ENCODE assay signal across 12 cellular contexts in genomic region chr13:97298816-97299215, GRCh38.
DNase-seq lines count a peak whose midpoint lies in the region; ATAC-seq, FAIRE-seq and TF ChIP-seq lines count a peak whose summit lies in the region.
"Had no signal": no experiment of that assay in that cellular context is flagged by ENCODE, and none has a peak within 500 bp of the region (broad histone marks: within the 10 kb centered on the region; RNA-seq: fewer than 3 reads in every experiment).

No MANE protein-coding gene starts in this region.

- H3K4me3 ChIP-seq in dorsolateral prefrontal cortex (no peak overlapping the region), sigmoid colon (no peak overlapping the region)

- ATAC-seq in HG03354 (IDR thresholded peaks at IDR 0.05; ENCODE audit: poor library complexity, severe bottlenecking, unreplicated experiment): no peak
- ATAC-seq: HepG2; stimulated activated naive CD8-positive, alpha-beta T cell treated with anti-CD3 and anti-CD28 coated beads, Interleukin-15, amount 100 ng/mL, for 72 hours had no signal

- peak; percentile 43 for FAIRE-seq in H54 (lab: Jason Lieb, UNC)
- FAIRE-seq: HepG2 had no signal

- H3K9me3 ChIP-seq in sigmoid colon: no peaks in the 10 kb centered on the region

- no peak for TF ChIP-seq EP300 in sigmoid colon (IDR thresholded peaks at IDR 0.05)

- intact Hi-C loops in dorsolateral prefrontal cortex (cut with DNase I): no loop called here
- intact Hi-C loops in sigmoid colon (cut with DNase I): no loop called here

- peak overlapping the region in 34 of 59 donors; percentile 3 to 80 (median 32) for H3K27ac ChIP-seq in dorsolateral prefrontal cortex
- H3K27ac ChIP-seq in sigmoid colon: peak overlapping the region in 3 of 4 donors; percentile 29 to 80 (median 75)

- H3K27me3 ChIP-seq in dorsolateral prefrontal cortex (no peaks in the 10 kb centered on the region), sigmoid colon (no peaks in the 10 kb centered on the region)

- 88 to 91% methylated on average over 1 of the region's 1 CpG for whole genome bisulfite sequencing in sigmoid colon, 2 donors

- TF ChIP-seq POLR2A in H54 (IDR thresholded peaks at IDR 0.05; ENCODE audit: low read depth, low read length) (no peak), sigmoid colon (IDR thresholded peaks at IDR 0.05) (no peak)

- H3K36me3 ChIP-seq in sigmoid colon: no peaks in the 10 kb centered on the region

- TF ChIP-seq CTCF in dorsolateral prefrontal cortex (IDR thresholded peaks at IDR 0.05 in 54 of 56, conservative IDR thresholded peaks at IDR 0.05 in 2 of 56; ENCODE audit: low read depth in 1 of 56, partially characterized antibody in 56 of 56): no peak
- no peak for TF ChIP-seq CTCF in sigmoid colon (IDR thresholded peaks at IDR 0.05)

- peak; percentile 5 for DNase-seq in NCI-H1436 treated with DMSO at 0.1 percent for 48 hours (lab: John Stamatoyannopoulos, UW)
- DNase-seq in NCI-H1436 (lab: John Stamatoyannopoulos, UW): no peak
- no peak for DNase-seq in H54 (ENCODE audit: insufficient read length, low spot score)
- DNase-seq in dorsolateral prefrontal cortex: no peak
- no peak for DNase-seq in sigmoid colon
- DNase-seq in hippocampal formation (lab: John Stamatoyannopoulos, UW): no peak
- DNase-seq in activated CD8-positive, alpha-beta memory T cell treated with anti-CD3 and anti-CD28 coated beads for 24 hours: no peak
- DNase-seq: ACHN; aorta; stimulated activated naive CD8-positive, alpha-beta T cell treated with anti-CD3 and anti-CD28 coated beads, Interleukin-15, amount 100 ng/mL, for 72 hours had no signal

- peaks cover 0 to 97% (median 76%) of the 10 kb centered on the region in 4 donors for H3K4me1 ChIP-seq in sigmoid colon
